Comparison of ENCODE assay signal across 29 cellular contexts in the genomic region with DNA sequence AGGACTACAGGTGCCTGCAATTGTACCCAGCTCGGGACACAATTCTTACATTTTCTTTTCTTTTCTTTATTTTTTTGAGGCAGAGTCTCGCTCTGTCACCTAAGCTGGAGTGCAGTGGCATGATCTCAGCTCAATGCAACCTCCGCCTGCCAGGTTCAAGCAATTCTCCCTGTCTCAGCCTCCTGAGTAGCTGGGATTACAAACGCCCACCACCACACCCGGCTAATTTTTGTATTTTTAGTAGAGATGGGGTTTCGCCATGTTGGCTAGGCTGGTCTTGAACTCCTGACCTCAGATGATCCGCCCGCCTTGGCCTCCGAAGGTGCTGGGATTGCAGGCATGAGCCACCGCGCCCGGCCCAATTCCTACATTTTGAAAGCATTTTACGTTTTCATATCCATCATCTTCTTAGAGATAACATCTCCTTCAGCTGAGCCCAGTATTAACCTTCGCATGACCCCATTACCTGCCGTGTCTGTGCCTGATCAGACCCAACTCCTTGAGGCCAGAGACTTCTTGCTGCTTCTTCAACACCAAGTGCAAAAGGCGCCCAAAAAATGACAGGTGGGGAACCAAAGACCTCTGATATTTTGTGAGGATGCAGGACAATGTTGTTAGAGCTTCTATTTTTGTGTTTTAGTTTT. TPM values are rescaled to one million over a fixed set of nuclear protein-coding genes. Genes with fewer than 3 reads are reported as not detected.
DNase-seq lines count a peak whose midpoint lies in the region; ATAC-seq and TF ChIP-seq lines count a peak whose summit lies in the region.
"Had no signal": no experiment of that assay in that cellular context is flagged by ENCODE, and none has a peak within 500 bp of the region (broad histone marks: within the 10 kb centered on the region; RNA-seq: fewer than 3 reads in every experiment).

No MANE protein-coding gene starts in this region.

- no peaks in the 10 kb centered on the region for H4K20me1 ChIP-seq in GM23338 (replicated peaks; ENCODE audit: insufficient read depth)
- no peaks in the 10 kb centered on the region for H4K20me1 ChIP-seq in HCT116 (ENCODE audit: insufficient read depth)
- H4K20me1 ChIP-seq: BLaER1 treated with 17β-estradiol and CSF1 and Interleukin-3, amounts not matched to agents 10 nM and 100 nM had no signal

- BruUV-seq in HCT116 (replicated peaks; lab: Mats Ljungman, UMichigan), result TSS peak; percentile 40

- POLR2A ChIA-PET in HCT116 (lab: Charles Lee), result no interaction called here
- POLR2A ChIA-PET in activated CD8-positive, alpha-beta T cell treated with anti-CD3 and anti-CD28 coated beads for 36 hours (lab: Charles Lee), result interaction anchor here (0.8 to 1.3 kb wide), 2 partner anchors 51 to 83 kb away, joined by 3 read pairs; no protein-coding TSS in a partner anchor

- H3K4me2 ChIP-seq in GM23338 (no peak overlapping the region), HCT116 (ENCODE audit: low read length) (peak overlapping the region; percentile 17; the same call in 1 of the 2 replicates)
- H3K4me2 ChIP-seq: A549, PC-9 had no signal

- DNase-seq in GM23338 (ENCODE audit: low spot score) (peak; percentile 1), HCT116 (ENCODE audit: low read depth, low spot score) (no peak), mesothelial cell of epicardium (ENCODE audit: low spot score in 2 of 2, unreplicated experiment in 2 of 2) (no peak), progenitor cell of endocrine pancreas (ENCODE audit: low spot score, unreplicated experiment) (no peak), SW480 (ENCODE audit: low spot score) (no peak), thyroid gland (no peak)
- no peak for DNase-seq in activated CD8-positive, alpha-beta T cell treated with anti-CD3 and anti-CD28 coated beads for 36 hours
- DNase-seq: AML-193; CD4-positive, alpha-beta T cell; DMS53; GOT3; KBM-7; NCI-H1105 treated with DMSO at 0.1 percent for 48 hours; NCI-H146; NCI-H1930; NCI-H2107; NCI-H446; NCI-H524 treated with DMSO at 0.1 percent for 48 hours; NCI-H774; PC-9; SHP77 had no signal

- H3K27ac Mint-ChIP-seq in GM23338 (no peak overlapping the region), mesothelial cell of epicardium (peak overlapping the region; percentile 67), progenitor cell of endocrine pancreas (peak overlapping the region; percentile 7)
- H3K27ac Mint-ChIP-seq in activated CD8-positive, alpha-beta T cell treated with anti-CD3 and anti-CD28 coated beads for 36 hours, result no peak overlapping the region
- H3K27ac Mint-ChIP-seq: CD4-positive, alpha-beta T cell had no signal

- H3K4me3 ChIP-seq in GM23338 (no peak overlapping the region), HCT116 (replicated peaks in 1 of 2; ENCODE audit: low read depth in 1 of 2, low read length in 2 of 2) (no peak overlapping the region), thyroid gland (replicated peaks in 1 of 3) (no peak overlapping the region)
- H3K4me3 ChIP-seq: A549; BLaER1 treated with 17β-estradiol and CSF1 and Interleukin-3, amounts not matched to agents 10 nM and 100 nM; PC-9 had no signal

- WGBS in thyroid gland, 2 donors, result 86 to 88% methylated on average over 16 of the region's 16 CpGs

- TF ChIP-seq CTCF in GM23338 (conservative IDR thresholded peaks at IDR 0.05; ENCODE audit: low read depth in 2 of 2) (no peak), HCT116 (IDR thresholded peaks at IDR 0.05 in 2 of 3, conservative IDR thresholded peaks at IDR 0.05 in 1 of 3; ENCODE audit: borderline replicate concordance in 1 of 3, insufficient read depth in 1 of 3, low read depth in 2 of 3, low read length in 2 of 3) (no peak), mesothelial cell of epicardium (IDR thresholded peaks at IDR 0.05; ENCODE audit: unreplicated experiment) (no peak), progenitor cell of endocrine pancreas (IDR thresholded peaks at IDR 0.05; ENCODE audit: unreplicated experiment) (no peak), thyroid gland (IDR thresholded peaks at IDR 0.05) (no peak)
- no peak for TF ChIP-seq CTCF in activated CD8-positive, alpha-beta T cell treated with anti-CD3 and anti-CD28 coated beads for 36 hours (IDR thresholded peaks at IDR 0.05)

- TF ChIP-seq RAD21 in HCT116 (IDR thresholded peaks at IDR 0.05; ENCODE audit: low read depth), result no peak

- H3K9me3 ChIP-seq in HCT116 (ENCODE audit: control insufficient read depth in 1 of 2, insufficient read depth in 1 of 2, low read depth in 1 of 2, low read length in 2 of 2) (no peaks in the 10 kb centered on the region), thyroid gland (no peaks in the 10 kb centered on the region)
- H3K9me3 ChIP-seq: A549; BLaER1 treated with 17β-estradiol and CSF1 and Interleukin-3, amounts not matched to agents 10 nM and 100 nM had no signal

- H3K27me3 Mint-ChIP-seq in GM23338 (ENCODE audit: insufficient read depth, low read depth, poor library complexity) (peaks cover 29% of the 10 kb centered on the region), mesothelial cell of epicardium (ENCODE audit: low read depth) (peaks cover 3% of the 10 kb centered on the region), progenitor cell of endocrine pancreas (peaks cover 14% of the 10 kb centered on the region)
- peaks cover 26% of the 10 kb centered on the region for H3K27me3 Mint-ChIP-seq in activated CD8-positive, alpha-beta T cell treated with anti-CD3 and anti-CD28 coated beads for 36 hours

- H3K4me1 ChIP-seq in GM23338 (ENCODE audit: insufficient read depth), result no peaks in the 10 kb centered on the region; the same call in 1 of the 2 replicates
- H3K4me1 ChIP-seq in HCT116 (ENCODE audit: control insufficient read depth in 1 of 2, insufficient read depth in 2 of 2, low read length in 2 of 2), result peaks cover 6 to 18% of the 10 kb centered on the region in 2 experiments; a peak in 3 of 4 replicates
- H3K4me1 ChIP-seq in thyroid gland, result peaks cover 6 to 23% of the 10 kb centered on the region in 2 donors
- H3K4me1 ChIP-seq: A549 had no signal

- TF ChIP-seq POLR2A in HCT116 (IDR thresholded peaks at IDR 0.05; ENCODE audit: borderline replicate concordance, extremely low read depth, insufficient read depth, insufficient read length) (no peak), thyroid gland (IDR thresholded peaks at IDR 0.05) (no peak)

- H3K9me2 ChIP-seq in GM23338 (ENCODE audit: insufficient read depth) (no peaks in the 10 kb centered on the region), HCT116 (ENCODE audit: insufficient read depth) (no peaks in the 10 kb centered on the region)

- H3K36me3 ChIP-seq in GM23338 (ENCODE audit: insufficient read depth) (no peaks in the 10 kb centered on the region), HCT116 (ENCODE audit: control insufficient read depth in 1 of 2, insufficient read depth in 2 of 2, low read length in 2 of 2) (no peaks in the 10 kb centered on the region), thyroid gland (no peaks in the 10 kb centered on the region)
- H3K36me3 ChIP-seq: BLaER1 treated with 17β-estradiol and CSF1 and Interleukin-3, amounts not matched to agents 10 nM and 100 nM had no signal

- ATAC-seq in GM23338 (no peak), HCT116 (no peak)
- no peak for ATAC-seq in activated CD8-positive, alpha-beta T cell treated with anti-CD3 and anti-CD28 coated beads for 36 hours
- ATAC-seq: A549 had no signal

- no peak overlapping the region for H2AFZ ChIP-seq in GM23338
- H2AFZ ChIP-seq in HCT116 (ENCODE audit: low read depth, low read length, poor library complexity, severe bottlenecking), result no peak overlapping the region
- H2AFZ ChIP-seq: PC-9 had no signal

- H3K4me1 Mint-ChIP-seq in GM23338 (peaks cover 13% of the 10 kb centered on the region), mesothelial cell of epicardium (peaks cover 30% of the 10 kb centered on the region), progenitor cell of endocrine pancreas (ENCODE audit: low read depth) (peaks cover 17% of the 10 kb centered on the region)
- peaks cover 16% of the 10 kb centered on the region for H3K4me1 Mint-ChIP-seq in activated CD8-positive, alpha-beta T cell treated with anti-CD3 and anti-CD28 coated beads for 36 hours (ENCODE audit: low read depth)

- H3K27ac ChIP-seq in GM23338 (ENCODE audit: low read depth) (no peak overlapping the region), HCT116 (ENCODE audit: low read depth, low read length) (no peak overlapping the region), thyroid gland (no peak overlapping the region)
- H3K27ac ChIP-seq: A549; BLaER1 treated with 17β-estradiol and CSF1 and Interleukin-3, amounts not matched to agents 10 nM and 100 nM; PC-9 had no signal

- H3K9me3 Mint-ChIP-seq in GM23338, result no peaks in the 10 kb centered on the region
- no peaks in the 10 kb centered on the region for H3K9me3 Mint-ChIP-seq in mesothelial cell of epicardium
- no peaks in the 10 kb centered on the region for H3K9me3 Mint-ChIP-seq in progenitor cell of endocrine pancreas (ENCODE audit: low read depth)
- no peaks in the 10 kb centered on the region for H3K9me3 Mint-ChIP-seq in activated CD8-positive, alpha-beta T cell treated with anti-CD3 and anti-CD28 coated beads for 36 hours
- H3K9me3 Mint-ChIP-seq: CD4-positive, alpha-beta T cell had no signal

- RAD21 ChIA-PET in HCT116 (lab: Charles Lee; ENCODE audit: low non-redundant PET in 1 of 2, low total read pairs in 2 of 2, uncharacterized antibody in 2 of 2, unreplicated experiment in 2 of 2), result no interaction called here

- H3K9ac ChIP-seq in HCT116 (ENCODE audit: low read length), result no peak overlapping the region
- H3K9ac ChIP-seq: BLaER1 treated with 17β-estradiol and CSF1 and Interleukin-3, amounts not matched to agents 10 nM and 100 nM had no signal

- H3F3A ChIP-seq in GM23338 (replicated peaks; ENCODE audit: low read depth), result peaks cover 9% of the 10 kb centered on the region

- H3K79me2 ChIP-seq in GM23338 (replicated peaks; ENCODE audit: insufficient read depth) (no peaks in the 10 kb centered on the region), HCT116 (ENCODE audit: insufficient read depth, low read length) (no peaks in the 10 kb centered on the region)

- intact Hi-C loops in HCT116 (cut with micrococcal nuclease) (no loop called here), thyroid gland (cut with DNase I) (no loop called here)
- intact Hi-C loops in activated CD8-positive, alpha-beta T cell treated with anti-CD3 and anti-CD28 coated beads for 36 hours (cut with micrococcal nuclease), result no loop called here

- CTCF ChIA-PET in HCT116 (lab: Charles Lee), result interaction anchor here (4.8 kb wide), 1 partner anchor 14 kb away, joined by 35 read pairs; no protein-coding TSS in a partner anchor
- CTCF ChIA-PET in activated CD8-positive, alpha-beta T cell treated with anti-CD3 and anti-CD28 coated beads for 36 hours (lab: Charles Lee), result interaction anchor here (0.7 to 4.2 kb wide), 3 partner anchors 14 to 111 kb away, joined by 3 to 21 read pairs (median 6); no protein-coding TSS in a partner anchor

- no peak overlapping the region for H3K4me3 Mint-ChIP-seq in GM23338
- H3K4me3 Mint-ChIP-seq in mesothelial cell of epicardium, result no peak overlapping the region
- H3K4me3 Mint-ChIP-seq in progenitor cell of endocrine pancreas (ENCODE audit: low read depth), result no peak overlapping the region
- no peak overlapping the region for H3K4me3 Mint-ChIP-seq in activated CD8-positive, alpha-beta T cell treated with anti-CD3 and anti-CD28 coated beads for 36 hours

- H3K27me3 ChIP-seq in GM23338 (ENCODE audit: insufficient read depth), result peaks cover 30% of the 10 kb centered on the region
- no peaks in the 10 kb centered on the region for H3K27me3 ChIP-seq in HCT116 (ENCODE audit: insufficient read depth, low read length)
- H3K27me3 ChIP-seq in thyroid gland, result no peaks in the 10 kb centered on the region

- H3K36me3 Mint-ChIP-seq in GM23338 (ENCODE audit: low read depth) (no peaks in the 10 kb centered on the region; the same call in 2 of the 3 replicates), mesothelial cell of epicardium (no peaks in the 10 kb centered on the region), progenitor cell of endocrine pancreas (ENCODE audit: insufficient read depth) (no peaks in the 10 kb centered on the region)
- no peaks in the 10 kb centered on the region for H3K36me3 Mint-ChIP-seq in activated CD8-positive, alpha-beta T cell treated with anti-CD3 and anti-CD28 coated beads for 36 hours (ENCODE audit: low read depth)

RNA-seq across cellular contexts. Expression of a gene that starts 2.8 kb away (rescaled TPM):
- 3.6 and 5.3 TPM in 2 replicates for total RNA-seq in GM23338 (2014; rRNA removed; shearing (Covaris generic))
- 4.6 and 5.8 TPM in 2 replicates for polyA plus RNA-seq in GM23338 (2016; fragmentation: Nextera tagmentation; extraction: Ambion mirVana)
- total RNA-seq in HCT116 (2021; ENCODE audit: unreplicated experiment) (4.3 TPM), mesothelial cell of epicardium (16.1 to 18.0 TPM (median 16.6 TPM) in 3 replicates), progenitor cell of endocrine pancreas (5.5 and 6.9 TPM in 2 replicates), thyroid gland (10 to 100 TPM in 1 of 4 donors, 1 to 10 TPM in 3; 2.1 to 15.7 (median 6.9) TPM)
- 2.5 and 4.3 TPM in 2 replicates for polyA plus RNA-seq in HCT116 (2012)
- total RNA-seq in activated CD8-positive, alpha-beta T cell treated with anti-CD3 and anti-CD28 coated beads for 36 hours, result under 1 TPM; 0.11 to 0.20 TPM
- total RNA-seq: Daoy had no signal

RNA-seq across cellular contexts. Expression of a gene that starts 30.9 kb away (rescaled TPM):
- total RNA-seq in GM23338 (2014; rRNA removed; shearing (Covaris generic)), result not detected in 2 replicates
- polyA plus RNA-seq in GM23338 (2016; fragmentation: Nextera tagmentation; extraction: Ambion mirVana), result 1.7 and 2.6 TPM in 2 replicates
- 0.59 TPM for total RNA-seq in HCT116 (2021; ENCODE audit: unreplicated experiment)
- polyA plus RNA-seq in HCT116 (2012), result not detected in 2 replicates
- total RNA-seq in mesothelial cell of epicardium, result 1.2 to 1.9 TPM (median 1.7 TPM) in 3 replicates
- 0.57 TPM in 1 of 2 replicates, not detected in the other for total RNA-seq in progenitor cell of endocrine pancreas
- not detected for total RNA-seq in activated CD8-positive, alpha-beta T cell treated with anti-CD3 and anti-CD28 coated beads for 36 hours
- not detected for total RNA-seq in thyroid gland
- total RNA-seq: CD4-positive, alpha-beta T cell; Daoy; G401; LHCN-M2; MCF 10A; RPMI7951; SK-MEL-5 had no signal

RNA-seq across cellular contexts. Expression of a gene that starts 33.0 kb away (rescaled TPM):
- 237 and 244 TPM in 2 replicates for total RNA-seq in GM23338 (2014; rRNA removed; shearing (Covaris generic))
- polyA plus RNA-seq in GM23338 (2016; fragmentation: Nextera tagmentation; extraction: Ambion mirVana), result 46.7 and 55.3 TPM in 2 replicates
- total RNA-seq in HCT116 (2021; ENCODE audit: unreplicated experiment), result 146 TPM
- 91.8 and 97.3 TPM in 2 replicates for polyA plus RNA-seq in HCT116 (2012)
- 257 to 268 TPM (median 262 TPM) in 3 replicates for total RNA-seq in mesothelial cell of epicardium
- total RNA-seq in progenitor cell of endocrine pancreas, result 204 and 212 TPM in 2 replicates
- total RNA-seq in activated CD8-positive, alpha-beta T cell treated with anti-CD3 and anti-CD28 coated beads for 36 hours, result 100 to 1,000 TPM; 207 TPM
- total RNA-seq in thyroid gland, result 100 to 1,000 TPM; 164 to 313 (median 203) TPM

RNA-seq across cellular contexts. Expression of a gene that starts 38.5 kb away (rescaled TPM):
- 0.43 and 1.1 TPM in 2 replicates for total RNA-seq in GM23338 (2014; rRNA removed; shearing (Covaris generic))
- polyA plus RNA-seq in GM23338 (2016; fragmentation: Nextera tagmentation; extraction: Ambion mirVana), result 0.30 and 0.74 TPM in 2 replicates
- total RNA-seq in HCT116 (2021; ENCODE audit: unreplicated experiment) (2.0 TPM), mesothelial cell of epicardium (4.9 to 5.0 TPM (median 4.9 TPM) in 3 replicates), progenitor cell of endocrine pancreas (1.9 and 2.1 TPM in 2 replicates), thyroid gland (10 to 100 TPM in 1 of 4 donors, 1 to 10 TPM in 3; 4.2 to 11.3 (median 7.0) TPM)
- 2.9 and 3.6 TPM in 2 replicates for polyA plus RNA-seq in HCT116 (2012)
- total RNA-seq in activated CD8-positive, alpha-beta T cell treated with anti-CD3 and anti-CD28 coated beads for 36 hours, result under 1 TPM; 0.74 to 0.81 TPM

RNA-seq across cellular contexts. Expression of a gene that starts 59.2 kb away (rescaled TPM):
- 27.1 and 28.4 TPM in 2 replicates for total RNA-seq in GM23338 (2014; rRNA removed; shearing (Covaris generic))
- 19.5 and 20.3 TPM in 2 replicates for polyA plus RNA-seq in GM23338 (2016; fragmentation: Nextera tagmentation; extraction: Ambion mirVana)
- total RNA-seq in HCT116 (2021; ENCODE audit: unreplicated experiment) (23.2 TPM), mesothelial cell of epicardium (31.7 to 33.3 TPM (median 32.6 TPM) in 3 replicates), progenitor cell of endocrine pancreas (28.4 and 30.8 TPM in 2 replicates), thyroid gland (10 to 100 TPM; 13.8 to 18.2 (median 14.8) TPM)
- polyA plus RNA-seq in HCT116 (2012), result 17.2 and 19.4 TPM in 2 replicates
- total RNA-seq in activated CD8-positive, alpha-beta T cell treated with anti-CD3 and anti-CD28 coated beads for 36 hours, result 10 to 100 TPM; 43.3 to 44.5 TPM

Comparison
In these comparisons a context has a peak if more than half of its experiments do, and no peak if none do; other contexts are left out.
1. H3K27ac Mint-ChIP-seq: peak in mesothelial cell of epicardium (single experiment) and progenitor cell of endocrine pancreas (single experiment); none in GM23338 (single experiment) and activated CD8-positive, alpha-beta T cell treated with anti-CD3 and anti-CD28 coated beads for 36 hours (single experiment).